Comparison of ENCODE assay signal across 17 cellular contexts in genomic region chr10:21317902-21318301, GRCh38.
DNase-seq lines count a peak whose midpoint lies in the region; ATAC-seq and TF ChIP-seq lines count a peak whose summit lies in the region.
"Had no signal": no experiment of that assay in that cellular context is flagged by ENCODE, and none has a peak within 500 bp of the region (broad histone marks: within the 10 kb centered on the region; RNA-seq: fewer than 3 reads in every experiment).

No MANE protein-coding gene starts in this region.

- peak; percentile 73 for DNase-seq in EH (ENCODE audit: low read depth)
- DNase-seq in Panc1 (ENCODE audit: low read depth, low spot score), result no peak
- DNase-seq in fibroblast of gingiva (ENCODE audit: low read depth), result peak; percentile 46
- DNase-seq in omental fat pad (ENCODE audit: low spot score), result no peak
- no peak for DNase-seq in RPMI8226
- DNase-seq in NCI-H510A treated with DMSO at 0.1 percent for 48 hours (lab: John Stamatoyannopoulos, UW), result no peak
- DNase-seq: activated CD4-positive, alpha-beta T cell treated with anti-CD3 and anti-CD28 coated beads, Interleukin-2, amount 50 U/mL, for 1 hour; C1 segment of cervical spinal cord; GF-D8; NCI-H526; stimulated activated CD4-positive, alpha-beta T cell treated with anti-CD3 and anti-CD28 coated beads, Interleukin-4, amount 100 ng/mL, for 1 hour had no signal

- intact Hi-C loops in Panc1 (cut with micrococcal nuclease; ENCODE audit: unreplicated experiment), result no loop called here

- no peaks in the 10 kb centered on the region for H3K36me3 ChIP-seq in Panc1 (ENCODE audit: control insufficient read depth, insufficient read depth, low read length)
- H3K36me3 ChIP-seq: vagina had no signal

- H3K4me1 ChIP-seq in Panc1 (ENCODE audit: control insufficient read depth, insufficient read depth, low read length), result peaks cover 43% of the 10 kb centered on the region

- H3K27me3 ChIP-seq in Panc1 (ENCODE audit: control insufficient read depth, insufficient read depth, low read length), result no peaks in the 10 kb centered on the region
- H3K27me3 ChIP-seq: vagina had no signal

- ATAC-seq in Panc1 (peak; percentile 7; the same call in 1 of the 2 replicates), omental fat pad (ENCODE audit: low FRiP score) (peak; percentile 37), HG03565 (IDR thresholded peaks at IDR 0.05; ENCODE audit: unreplicated experiment) (no peak), GM21367 (IDR thresholded peaks at IDR 0.05; ENCODE audit: unreplicated experiment) (no peak)
- ATAC-seq: activated T-helper 17 cell treated with anti-CD3 and anti-CD28 coated beads, Interleukin-2, amount 50 U/mL, for 72 hours; Right ventricle myocardium inferior; stimulated activated effector memory CD8-positive, alpha-beta T cell treated with anti-CD3 and anti-CD28 coated beads, Interleukin-12 subunit alpha, Interleukin-12 subunit beta, amount 100 ng/mL, for 72 hours had no signal

- POLR2A ChIA-PET in Panc1 (lab: Charles Lee), result interaction anchor here (0.6 kb wide), 2 partner anchors 200 to 356 kb away, joined by 4 to 8 read pairs; no protein-coding TSS in a partner anchor

- H3K9me3 ChIP-seq in Panc1 (ENCODE audit: control insufficient read depth, insufficient read depth, low read depth, low read length), result no peaks in the 10 kb centered on the region
- H3K9me3 ChIP-seq: vagina had no signal

- in situ Hi-C loops in Panc1 (cut with HindIII; ENCODE audit: low pct_unique_long_range_greater_than_20kb, low sequenced_read_pairs), result no loop called here

- TF ChIP-seq CTCF in Panc1 (IDR thresholded peaks at IDR 0.05) (no peak), omental fat pad (IDR thresholded peaks at IDR 0.05) (no peak)

- H3K4me3 ChIP-seq in Panc1 (ENCODE audit: low read depth in 2 of 2, low read length in 2 of 2), result no peak overlapping the region
- H3K4me3 ChIP-seq: vagina had no signal

- peak overlapping the region; percentile 99 for H3K27ac ChIP-seq in Panc1 (ENCODE audit: low read length)
- H3K27ac ChIP-seq: vagina had no signal

- CTCF ChIA-PET in Panc1 (lab: Charles Lee), result interaction anchor here (0.6 kb wide), 1 partner anchor 38 kb away, joined by 4 read pairs; no protein-coding TSS in a partner anchor

- no TSS peak for BruUV-seq in Panc1 (replicated peaks; lab: Mats Ljungman, UMichigan)

Comparison
In these comparisons a context has a peak if more than half of its experiments do, and no peak if none do; other contexts are left out.
1. DNase-seq: peak in EH (single experiment) and fibroblast of gingiva (single experiment); none in Panc1 (single experiment), omental fat pad (single experiment), RPMI8226 (single experiment) and NCI-H510A treated with DMSO at 0.1 percent for 48 hours (single experiment).
2. ATAC-seq: peak in Panc1 (single experiment) and omental fat pad (single experiment); none in HG03565 (single experiment) and GM21367 (single experiment).